Comparison of ENCODE assay signal across 1 cellular context in genomic region chr1:58724483-58724882, GRCh38.
TF ChIP-seq lines count a peak whose summit lies in the region.

No MANE protein-coding gene starts in this region.

TF ChIP-seq in IMR-90, 13 proteins besides CTCF, POLR2A, EP300 and RAD21:
- TF ChIP-seq BHLHE40 (IDR thresholded peaks at IDR 0.05; ENCODE audit: low read depth, low read length) (no peak), RFX5 (IDR thresholded peaks at IDR 0.05; ENCODE audit: low read depth, low read length) (no peak), CHD1 (IDR thresholded peaks at IDR 0.05; ENCODE audit: low read depth, low read length) (no peak), MAFK (IDR thresholded peaks at IDR 0.05; ENCODE audit: low read depth, low read length) (no peak), MXI1 (IDR thresholded peaks at IDR 0.05; ENCODE audit: borderline replicate concordance, low read depth, low read length) (no peak), SMC3 (IDR thresholded peaks at IDR 0.05; ENCODE audit: low read depth, low read length) (no peak), FOS (IDR thresholded peaks at IDR 0.05; ENCODE audit: low read depth, low read length) (no peak), RCOR1 (IDR thresholded peaks at IDR 0.05; ENCODE audit: insufficient replicate concordance, low read length) (no peak), CEBPB (IDR thresholded peaks at IDR 0.05; ENCODE audit: low read depth, low read length) (no peak), MAZ (IDR thresholded peaks at IDR 0.05; ENCODE audit: borderline replicate concordance, low read depth, low read length) (no peak), NFE2L2 (IDR thresholded peaks at IDR 0.05; ENCODE audit: low read depth, low read length) (no peak)
- TF ChIP-seq, protein P1, sequence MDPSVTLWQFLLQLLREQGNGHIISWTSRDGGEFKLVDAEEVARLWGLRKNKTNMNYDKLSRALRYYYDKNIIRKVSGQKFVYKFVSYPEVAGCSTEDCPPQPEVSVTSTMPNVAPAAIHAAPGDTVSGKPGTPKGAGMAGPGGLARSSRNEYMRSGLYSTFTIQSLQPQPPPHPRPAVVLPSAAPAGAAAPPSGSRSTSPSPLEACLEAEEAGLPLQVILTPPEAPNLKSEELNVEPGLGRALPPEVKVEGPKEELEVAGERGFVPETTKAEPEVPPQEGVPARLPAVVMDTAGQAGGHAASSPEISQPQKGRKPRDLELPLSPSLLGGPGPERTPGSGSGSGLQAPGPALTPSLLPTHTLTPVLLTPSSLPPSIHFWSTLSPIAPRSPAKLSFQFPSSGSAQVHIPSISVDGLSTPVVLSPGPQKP (IDR thresholded peaks at IDR 0.05; ENCODE audit: borderline replicate concordance, low read depth, low read length): no peak
- TF ChIP-seq, protein P2, sequence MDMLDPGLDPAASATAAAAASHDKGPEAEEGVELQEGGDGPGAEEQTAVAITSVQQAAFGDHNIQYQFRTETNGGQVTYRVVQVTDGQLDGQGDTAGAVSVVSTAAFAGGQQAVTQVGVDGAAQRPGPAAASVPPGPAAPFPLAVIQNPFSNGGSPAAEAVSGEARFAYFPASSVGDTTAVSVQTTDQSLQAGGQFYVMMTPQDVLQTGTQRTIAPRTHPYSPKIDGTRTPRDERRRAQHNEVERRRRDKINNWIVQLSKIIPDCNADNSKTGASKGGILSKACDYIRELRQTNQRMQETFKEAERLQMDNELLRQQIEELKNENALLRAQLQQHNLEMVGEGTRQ (IDR thresholded peaks at IDR 0.05; ENCODE audit: low read depth, low read length): no peak
